18 cellular contexts compared by ENCODE assay signal in the genomic region with DNA sequence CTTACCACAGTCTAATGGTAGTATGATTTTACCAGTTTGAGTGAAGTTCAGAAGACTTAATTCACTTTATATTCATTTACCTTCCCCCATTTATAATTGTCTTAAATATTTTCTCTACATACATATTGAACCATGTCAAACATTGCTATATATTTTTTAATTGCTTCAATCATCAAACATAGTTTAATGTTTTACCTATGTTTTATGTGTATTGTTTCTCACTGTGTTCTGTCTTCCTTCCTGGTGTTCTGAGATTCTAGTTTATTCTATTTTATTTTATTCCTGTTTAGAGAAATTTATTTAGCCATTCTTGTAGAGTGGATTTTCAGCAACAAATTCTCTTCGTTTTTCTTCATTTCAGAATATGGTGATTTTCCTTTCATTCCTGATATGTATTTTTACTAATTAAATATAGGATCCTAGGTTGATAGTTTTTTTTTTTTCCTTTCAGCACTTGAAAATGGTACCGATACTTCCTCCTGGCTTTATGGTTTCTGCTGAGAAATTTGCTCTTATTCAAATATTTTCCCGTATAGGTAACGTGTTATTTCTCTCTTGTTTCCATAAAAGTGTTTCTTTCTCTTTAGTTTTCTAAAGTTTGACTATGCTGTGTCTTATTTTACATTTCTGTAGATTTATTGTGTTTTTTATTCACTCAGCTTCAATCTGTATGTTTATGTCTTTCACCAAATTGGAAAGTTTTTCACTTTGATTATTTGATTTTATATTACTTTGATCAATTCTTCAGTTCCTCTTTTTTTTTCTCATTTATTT.
DNase-seq lines count a peak whose midpoint lies in the region; FAIRE-seq and TF ChIP-seq lines count a peak whose summit lies in the region.
"Had no signal": no experiment of that assay in that cellular context is flagged by ENCODE, and none has a peak within 500 bp of the region (broad histone marks: within the 10 kb centered on the region; RNA-seq: fewer than 3 reads in every experiment).

No MANE protein-coding gene starts in this region.

- H2AFZ ChIP-seq in osteoblast (ENCODE audit: low read length) = no peak overlapping the region
- H2AFZ ChIP-seq: GM23248 had no signal

- no peaks in the 10 kb centered on the region for H3K9me3 Mint-ChIP-seq in endodermal cell

- H3K4me2 ChIP-seq in osteoblast (ENCODE audit: insufficient read depth, low read length) = no peak overlapping the region
- H3K4me2 ChIP-seq: BLaER1 treated with 17β-estradiol and CSF1 and Interleukin-3, amounts not matched to agents 10 nM and 100 nM; KMS-11 had no signal

- DNase-seq in H54 (ENCODE audit: insufficient read length, low spot score) = no peak
- peak; percentile 50 for DNase-seq in osteoblast (ENCODE audit: insufficient read length, low spot score, missing footprints)
- DNase-seq in endodermal cell = no peak
- no peak for DNase-seq in GM10248 (ENCODE audit: extremely low spot score)
- DNase-seq in H7 = no peak
- DNase-seq in globus pallidus (ENCODE audit: low spot score) = no peak
- DNase-seq: ACHN; CD4-positive, CD25-positive, alpha-beta regulatory T cell; DMS79; GM23248; H9 had no signal

- POLR2A ChIA-PET in GM10248 (lab: Yijun Ruan, JAX) = no interaction called here

- H3K4me3 Mint-ChIP-seq in endodermal cell = no peak overlapping the region
- H3K4me3 Mint-ChIP-seq: CD4-positive, CD25-positive, alpha-beta regulatory T cell; H9 had no signal

- no peaks in the 10 kb centered on the region for H4K20me1 ChIP-seq in osteoblast (ENCODE audit: insufficient read depth, low read length)
- H4K20me1 ChIP-seq: BLaER1 treated with 17β-estradiol and CSF1 and Interleukin-3, amounts not matched to agents 10 nM and 100 nM had no signal

- no peaks in the 10 kb centered on the region for H3K4me1 Mint-ChIP-seq in endodermal cell
- H3K4me1 Mint-ChIP-seq: H9 had no signal

- no peaks in the 10 kb centered on the region for H3K36me3 Mint-ChIP-seq in endodermal cell (ENCODE audit: low read depth)

- FAIRE-seq in A204.1 (lab: Jason Lieb, UNC) (peak; percentile 16), H54 (lab: Jason Lieb, UNC) (peak; percentile 27), colon (lab: Jason Lieb, UNC) (peak; percentile 75)
- FAIRE-seq: HepG2, HTR-8/SVneo had no signal

- no peaks in the 10 kb centered on the region for H3K79me2 ChIP-seq in osteoblast (ENCODE audit: insufficient read depth, low read length)

- H3K27ac ChIP-seq in osteoblast (ENCODE audit: low read depth, low read length) = no peak overlapping the region
- no peak overlapping the region for H3K27ac ChIP-seq in endodermal cell (ENCODE audit: low read depth, low read length)
- H3K27ac ChIP-seq: 22Rv1; BLaER1 treated with 17β-estradiol and CSF1 and Interleukin-3, amounts not matched to agents 10 nM and 100 nM; GM23248; KMS-11 had no signal

- 96% methylated on average over 3 of the region's 4 CpGs; no CpG with 5 or more reads in 1 of the 2 experiments for WGBS in endodermal cell (ENCODE audit: insufficient coverage in 1 of 2, insufficient read length in 1 of 2), 2 experiments

- no peak overlapping the region for H3K4me3 ChIP-seq in osteoblast (ENCODE audit: insufficient read depth, low read length)
- H3K4me3 ChIP-seq in endodermal cell (ENCODE audit: low read length) = no peak overlapping the region
- H3K4me3 ChIP-seq in H7 (ENCODE audit: insufficient read depth, low read depth, low read length) = no peak overlapping the region
- H3K4me3 ChIP-seq: BLaER1 treated with 17β-estradiol and CSF1 and Interleukin-3, amounts not matched to agents 10 nM and 100 nM; GM23248 had no signal

- H3K9ac ChIP-seq in endodermal cell (ENCODE audit: extremely low read depth, low read length, poor library complexity, severe bottlenecking) = no peak overlapping the region
- H3K9ac ChIP-seq: BLaER1 treated with 17β-estradiol and CSF1 and Interleukin-3, amounts not matched to agents 10 nM and 100 nM; GM23248; KMS-11 had no signal

- no peak for TF ChIP-seq CTCF in osteoblast (IDR thresholded peaks at IDR 0.05; ENCODE audit: extremely low read depth, low read depth, low read length)
- TF ChIP-seq CTCF in endodermal cell (conservative IDR thresholded peaks at IDR 0.05) = no peak
- TF ChIP-seq CTCF in GM10248 (IDR thresholded peaks at IDR 0.05; ENCODE audit: control extremely low read depth, extremely low read depth, low read depth, missing control alignments) = no peak

- H3K27me3 Mint-ChIP-seq in endodermal cell (ENCODE audit: insufficient read depth) = no peaks in the 10 kb centered on the region
- H3K27me3 Mint-ChIP-seq: CD4-positive, CD25-positive, alpha-beta regulatory T cell had no signal

- H3K36me3 ChIP-seq in osteoblast (ENCODE audit: insufficient read depth, low read length) (no peaks in the 10 kb centered on the region), endodermal cell (ENCODE audit: control insufficient read depth, insufficient read depth, low read length) (no peaks in the 10 kb centered on the region), H7 (replicated peaks; ENCODE audit: control insufficient read depth, insufficient read depth, low read length) (no peaks in the 10 kb centered on the region)
- H3K36me3 ChIP-seq: BLaER1 treated with 17β-estradiol and CSF1 and Interleukin-3, amounts not matched to agents 10 nM and 100 nM had no signal

- H3K4me1 ChIP-seq in osteoblast (ENCODE audit: insufficient read depth, low read length) (no peaks in the 10 kb centered on the region), endodermal cell (ENCODE audit: control insufficient read depth, insufficient read depth, low read length) (no peaks in the 10 kb centered on the region)
- H3K4me1 ChIP-seq: BLaER1 treated with 17β-estradiol and CSF1 and Interleukin-3, amounts not matched to agents 10 nM and 100 nM had no signal

- H3K27me3 ChIP-seq in osteoblast (ENCODE audit: insufficient read depth, low read length) (no peaks in the 10 kb centered on the region), endodermal cell (ENCODE audit: control insufficient read depth, insufficient read depth, low read length, poor library complexity, severe bottlenecking) (no peaks in the 10 kb centered on the region), H7 (ENCODE audit: control insufficient read depth, insufficient read depth, low read length) (no peaks in the 10 kb centered on the region)
- H3K27me3 ChIP-seq: BLaER1 treated with 17β-estradiol and CSF1 and Interleukin-3, amounts not matched to agents 10 nM and 100 nM had no signal

- TF ChIP-seq POLR2A in H54 (IDR thresholded peaks at IDR 0.05; ENCODE audit: low read depth, low read length) = no peak

- H3K27ac Mint-ChIP-seq in endodermal cell = no peak overlapping the region
- H3K27ac Mint-ChIP-seq: CD4-positive, CD25-positive, alpha-beta regulatory T cell; H9 had no signal

- CTCF ChIA-PET in GM10248 (lab: Yijun Ruan, JAX) = no interaction called here

- H3K9me3 ChIP-seq in osteoblast (ENCODE audit: low read depth, low read length) = no peaks in the 10 kb centered on the region
- H3K9me3 ChIP-seq in endodermal cell (ENCODE audit: control insufficient read depth, low read length) = peaks cover 3% of the 10 kb centered on the region
